1 cellular context compared by ENCODE assay signal in the genomic region with DNA sequence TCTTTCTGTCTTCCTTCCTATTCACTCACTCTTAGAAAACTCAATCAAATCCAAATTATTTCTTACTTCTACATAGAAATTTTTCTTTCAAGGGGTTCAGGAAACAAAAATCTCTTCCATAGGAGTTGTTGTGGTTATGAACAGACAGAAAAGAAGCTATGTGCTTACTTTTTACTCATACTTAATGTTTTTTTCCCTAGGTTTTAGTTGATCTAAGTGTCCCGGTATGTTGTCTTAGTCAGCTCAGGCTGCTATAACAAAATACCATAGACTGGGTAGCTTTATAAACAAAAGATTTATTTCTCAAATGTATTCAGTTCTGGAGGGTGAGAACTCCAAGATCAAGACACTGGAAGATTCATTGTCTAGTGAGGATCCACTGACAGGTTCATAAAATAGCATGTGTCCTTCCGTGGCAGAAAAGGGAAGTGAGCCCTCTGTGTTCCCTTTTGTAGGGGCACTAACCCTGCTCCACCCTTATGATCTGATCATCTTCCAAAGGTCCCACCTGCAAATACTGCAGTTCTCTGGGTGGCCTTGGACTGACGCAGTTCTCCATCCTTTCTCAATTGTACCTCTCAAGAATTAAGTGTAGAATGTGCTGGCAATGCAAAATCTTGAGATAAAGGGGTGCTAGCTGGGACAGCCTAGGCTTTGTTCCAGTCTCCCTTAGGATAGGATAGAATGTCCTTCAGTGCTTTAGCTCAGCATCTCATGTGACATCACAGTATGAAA.
TF ChIP-seq lines count a peak whose summit lies in the region.

No MANE protein-coding gene starts in this region.

TF ChIP-seq in GM23338, 12 proteins besides CTCF, POLR2A, EP300 and RAD21:
- TF ChIP-seq, protein P1, sequence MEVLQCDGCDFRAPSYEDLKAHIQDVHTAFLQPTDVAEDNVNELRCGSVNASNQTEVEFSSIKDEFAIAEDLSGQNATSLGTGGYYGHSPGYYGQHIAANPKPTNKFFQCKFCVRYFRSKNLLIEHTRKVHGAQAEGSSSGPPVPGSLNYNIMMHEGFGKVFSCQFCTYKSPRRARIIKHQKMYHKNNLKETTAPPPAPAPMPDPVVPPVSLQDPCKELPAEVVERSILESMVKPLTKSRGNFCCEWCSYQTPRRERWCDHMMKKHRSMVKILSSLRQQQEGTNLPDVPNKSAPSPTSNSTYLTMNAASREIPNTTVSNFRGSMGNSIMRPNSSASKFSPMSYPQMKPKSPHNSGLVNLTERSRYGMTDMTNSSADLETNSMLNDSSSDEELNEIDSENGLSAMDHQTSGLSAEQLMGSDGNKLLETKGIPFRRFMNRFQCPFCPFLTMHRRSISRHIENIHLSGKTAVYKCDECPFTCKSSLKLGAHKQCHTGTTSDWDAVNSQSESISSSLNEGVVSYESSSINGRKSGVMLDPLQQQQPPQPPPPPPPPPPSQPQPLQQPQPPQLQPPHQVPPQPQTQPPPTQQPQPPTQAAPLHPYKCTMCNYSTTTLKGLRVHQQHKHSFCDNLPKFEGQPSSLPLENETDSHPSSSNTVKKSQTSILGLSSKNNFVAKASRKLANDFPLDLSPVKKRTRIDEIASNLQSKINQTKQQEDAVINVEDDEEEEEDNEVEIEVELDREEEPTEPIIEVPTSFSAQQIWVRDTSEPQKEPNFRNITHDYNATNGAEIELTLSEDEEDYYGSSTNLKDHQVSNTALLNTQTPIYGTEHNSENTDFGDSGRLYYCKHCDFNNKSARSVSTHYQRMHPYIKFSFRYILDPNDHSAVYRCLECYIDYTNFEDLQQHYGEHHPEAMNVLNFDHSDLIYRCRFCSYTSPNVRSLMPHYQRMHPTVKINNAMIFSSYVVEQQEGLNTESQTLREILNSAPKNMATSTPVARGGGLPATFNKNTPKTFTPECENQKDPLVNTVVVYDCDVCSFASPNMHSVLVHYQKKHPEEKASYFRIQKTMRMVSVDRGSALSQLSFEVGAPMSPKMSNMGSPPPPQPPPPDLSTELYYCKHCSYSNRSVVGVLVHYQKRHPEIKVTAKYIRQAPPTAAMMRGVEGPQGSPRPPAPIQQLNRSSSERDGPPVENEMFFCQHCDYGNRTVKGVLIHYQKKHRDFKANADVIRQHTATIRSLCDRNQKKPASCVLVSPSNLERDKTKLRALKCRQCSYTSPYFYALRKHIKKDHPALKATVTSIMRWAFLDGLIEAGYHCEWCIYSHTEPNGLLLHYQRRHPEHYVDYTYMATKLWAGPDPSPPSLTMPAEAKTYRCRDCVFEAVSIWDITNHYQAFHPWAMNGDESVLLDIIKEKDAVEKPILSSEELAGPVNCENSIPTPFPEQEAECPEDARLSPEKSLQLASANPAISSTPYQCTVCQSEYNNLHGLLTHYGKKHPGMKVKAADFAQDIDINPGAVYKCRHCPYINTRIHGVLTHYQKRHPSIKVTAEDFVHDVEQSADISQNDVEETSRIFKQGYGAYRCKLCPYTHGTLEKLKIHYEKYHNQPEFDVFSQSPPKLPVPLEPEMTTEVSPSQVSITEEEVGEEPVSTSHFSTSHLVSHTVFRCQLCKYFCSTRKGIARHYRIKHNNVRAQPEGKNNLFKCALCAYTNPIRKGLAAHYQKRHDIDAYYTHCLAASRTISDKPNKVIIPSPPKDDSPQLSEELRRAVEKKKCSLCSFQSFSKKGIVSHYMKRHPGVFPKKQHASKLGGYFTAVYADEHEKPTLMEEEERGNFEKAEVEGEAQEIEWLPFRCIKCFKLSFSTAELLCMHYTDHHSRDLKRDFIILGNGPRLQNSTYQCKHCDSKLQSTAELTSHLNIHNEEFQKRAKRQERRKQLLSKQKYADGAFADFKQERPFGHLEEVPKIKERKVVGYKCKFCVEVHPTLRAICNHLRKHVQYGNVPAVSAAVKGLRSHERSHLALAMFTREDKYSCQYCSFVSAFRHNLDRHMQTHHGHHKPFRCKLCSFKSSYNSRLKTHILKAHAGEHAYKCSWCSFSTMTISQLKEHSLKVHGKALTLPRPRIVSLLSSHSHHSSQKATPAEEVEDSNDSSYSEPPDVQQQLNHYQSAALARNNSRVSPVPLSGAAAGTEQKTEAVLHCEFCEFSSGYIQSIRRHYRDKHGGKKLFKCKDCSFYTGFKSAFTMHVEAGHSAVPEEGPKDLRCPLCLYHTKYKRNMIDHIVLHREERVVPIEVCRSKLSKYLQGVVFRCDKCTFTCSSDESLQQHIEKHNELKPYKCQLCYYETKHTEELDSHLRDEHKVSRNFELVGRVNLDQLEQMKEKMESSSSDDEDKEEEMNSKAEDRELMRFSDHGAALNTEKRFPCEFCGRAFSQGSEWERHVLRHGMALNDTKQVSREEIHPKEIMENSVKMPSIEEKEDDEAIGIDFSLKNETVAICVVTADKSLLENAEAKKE (CRISPR knock-in tag; IDR thresholded peaks at IDR 0.05), result no peak
- TF ChIP-seq POLR2AphosphoS5 (IDR thresholded peaks at IDR 0.05; ENCODE audit: low read depth), result no peak
- TF ChIP-seq JUNB (IDR thresholded peaks at IDR 0.05; ENCODE audit: unreplicated experiment), result no peak
- TF ChIP-seq EZH2phosphoT487 (IDR thresholded peaks at IDR 0.05; ENCODE audit: unreplicated experiment), result no peak
- TF ChIP-seq EZH2 (IDR thresholded peaks at IDR 0.05; ENCODE audit: low read depth, unreplicated experiment), result no peak
- no peak for TF ChIP-seq STAT1 (IDR thresholded peaks at IDR 0.05; ENCODE audit: unreplicated experiment)
- no peak for TF ChIP-seq ZNF114 (CRISPR knock-in tag; IDR thresholded peaks at IDR 0.05)
- no peak for TF ChIP-seq CREB1 (CRISPR knock-in tag; IDR thresholded peaks at IDR 0.05; ENCODE audit: low read depth)
- no peak for TF ChIP-seq NANOG (IDR thresholded peaks at IDR 0.05; ENCODE audit: borderline replicate concordance)
- TF ChIP-seq, protein P2, sequence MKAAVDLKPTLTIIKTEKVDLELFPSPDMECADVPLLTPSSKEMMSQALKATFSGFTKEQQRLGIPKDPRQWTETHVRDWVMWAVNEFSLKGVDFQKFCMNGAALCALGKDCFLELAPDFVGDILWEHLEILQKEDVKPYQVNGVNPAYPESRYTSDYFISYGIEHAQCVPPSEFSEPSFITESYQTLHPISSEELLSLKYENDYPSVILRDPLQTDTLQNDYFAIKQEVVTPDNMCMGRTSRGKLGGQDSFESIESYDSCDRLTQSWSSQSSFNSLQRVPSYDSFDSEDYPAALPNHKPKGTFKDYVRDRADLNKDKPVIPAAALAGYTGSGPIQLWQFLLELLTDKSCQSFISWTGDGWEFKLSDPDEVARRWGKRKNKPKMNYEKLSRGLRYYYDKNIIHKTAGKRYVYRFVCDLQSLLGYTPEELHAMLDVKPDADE (IDR thresholded peaks at IDR 0.05), result no peak
- TF ChIP-seq, protein P3, sequence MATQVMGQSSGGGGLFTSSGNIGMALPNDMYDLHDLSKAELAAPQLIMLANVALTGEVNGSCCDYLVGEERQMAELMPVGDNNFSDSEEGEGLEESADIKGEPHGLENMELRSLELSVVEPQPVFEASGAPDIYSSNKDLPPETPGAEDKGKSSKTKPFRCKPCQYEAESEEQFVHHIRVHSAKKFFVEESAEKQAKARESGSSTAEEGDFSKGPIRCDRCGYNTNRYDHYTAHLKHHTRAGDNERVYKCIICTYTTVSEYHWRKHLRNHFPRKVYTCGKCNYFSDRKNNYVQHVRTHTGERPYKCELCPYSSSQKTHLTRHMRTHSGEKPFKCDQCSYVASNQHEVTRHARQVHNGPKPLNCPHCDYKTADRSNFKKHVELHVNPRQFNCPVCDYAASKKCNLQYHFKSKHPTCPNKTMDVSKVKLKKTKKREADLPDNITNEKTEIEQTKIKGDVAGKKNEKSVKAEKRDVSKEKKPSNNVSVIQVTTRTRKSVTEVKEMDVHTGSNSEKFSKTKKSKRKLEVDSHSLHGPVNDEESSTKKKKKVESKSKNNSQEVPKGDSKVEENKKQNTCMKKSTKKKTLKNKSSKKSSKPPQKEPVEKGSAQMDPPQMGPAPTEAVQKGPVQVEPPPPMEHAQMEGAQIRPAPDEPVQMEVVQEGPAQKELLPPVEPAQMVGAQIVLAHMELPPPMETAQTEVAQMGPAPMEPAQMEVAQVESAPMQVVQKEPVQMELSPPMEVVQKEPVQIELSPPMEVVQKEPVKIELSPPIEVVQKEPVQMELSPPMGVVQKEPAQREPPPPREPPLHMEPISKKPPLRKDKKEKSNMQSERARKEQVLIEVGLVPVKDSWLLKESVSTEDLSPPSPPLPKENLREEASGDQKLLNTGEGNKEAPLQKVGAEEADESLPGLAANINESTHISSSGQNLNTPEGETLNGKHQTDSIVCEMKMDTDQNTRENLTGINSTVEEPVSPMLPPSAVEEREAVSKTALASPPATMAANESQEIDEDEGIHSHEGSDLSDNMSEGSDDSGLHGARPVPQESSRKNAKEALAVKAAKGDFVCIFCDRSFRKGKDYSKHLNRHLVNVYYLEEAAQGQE (IDR thresholded peaks at IDR 0.05; ENCODE audit: unreplicated experiment), result no peak
- TF ChIP-seq ZNF331 (CRISPR knock-in tag; IDR thresholded peaks at IDR 0.05; ENCODE audit: low read depth), result no peak
